ENCODE assay signal across 24 cellular contexts in genomic region chr7:159119026-159119741, GRCh38. TPM values are rescaled to one million over a fixed set of nuclear protein-coding genes. Genes with fewer than 3 reads are reported as not detected.
A peak's percentile ranks its signal among the peaks of the same experiment; 100 is the strongest.
DNase-seq lines count a peak whose midpoint lies in the region; ATAC-seq and TF ChIP-seq lines count a peak whose summit lies in the region.
"Had no signal": no experiment of that assay in that cellular context is flagged by ENCODE, and none has a peak within 500 bp of the region (broad histone marks: within the 10 kb centered on the region; RNA-seq: fewer than 3 reads in every experiment).

No MANE protein-coding gene starts in this region.

- H3K4me3 ChIP-seq in aorta (ENCODE audit: low read length in 2 of 2) = no peak overlapping the region
- H3K4me3 ChIP-seq: BLaER1, GM12878, K562 had no signal

- H3K9me3 ChIP-seq in aorta (ENCODE audit: control insufficient read depth, low read length) = no peaks in the 10 kb centered on the region
- H3K9me3 ChIP-seq: BLaER1 had no signal

- peaks cover 0 to 4% of the 10 kb centered on the region in 2 donors for H3K36me3 ChIP-seq in aorta (ENCODE audit: control insufficient read depth in 1 of 2, insufficient read depth in 2 of 2, low read length in 1 of 2)
- H3K36me3 ChIP-seq: BLaER1 had no signal

- H3K9me3 Mint-ChIP-seq in natural killer cell treated with Interleukin-12 subunit alpha and Interleukin-12 subunit beta and Interleukin-15 and Interleukin-18, amount 100 ng/mL, for 72 hours = no peaks in the 10 kb centered on the region
- H3K9me3 Mint-ChIP-seq in natural killer cell = no peaks in the 10 kb centered on the region
- H3K9me3 Mint-ChIP-seq: CD4-positive, alpha-beta T cell had no signal

- intact Hi-C loops in natural killer cell (cut with micrococcal nuclease) = no loop called here
- intact Hi-C loops in aorta (cut with DNase I) = no loop called here

- H3K4me1 ChIP-seq in aorta (ENCODE audit: control insufficient read depth in 1 of 2, insufficient read depth in 2 of 2, low read length in 2 of 2) = no peaks in the 10 kb centered on the region

- H3K27me3 Mint-ChIP-seq in natural killer cell treated with Interleukin-12 subunit alpha and Interleukin-12 subunit beta and Interleukin-15 and Interleukin-18, amount 100 ng/mL, for 72 hours = peaks cover 4 to 14% of the 10 kb centered on the region in 2 donors
- H3K27me3 Mint-ChIP-seq in natural killer cell (ENCODE audit: low read depth in 2 of 2) = peaks cover 0 to 20% of the 10 kb centered on the region in 2 donors

- no peak overlapping the region for H3K27ac Mint-ChIP-seq in natural killer cell treated with Interleukin-12 subunit alpha and Interleukin-12 subunit beta and Interleukin-15 and Interleukin-18, amount 100 ng/mL, for 72 hours
- H3K27ac Mint-ChIP-seq in natural killer cell = no peak overlapping the region
- H3K27ac Mint-ChIP-seq: CD4-positive, alpha-beta T cell had no signal

- ATAC-seq in natural killer cell treated with Interleukin-12 subunit alpha and Interleukin-12 subunit beta and Interleukin-15 and Interleukin-18, amount 100 ng/mL, for 72 hours = no peak
- ATAC-seq in natural killer cell (no peak), aorta (ENCODE audit: low FRiP score) (peak; percentile 19), GM18502 (IDR thresholded peaks at IDR 0.05; ENCODE audit: poor library complexity, unreplicated experiment) (no peak)
- ATAC-seq: GM12878 had no signal

- no peaks in the 10 kb centered on the region for H3K27me3 ChIP-seq in aorta (ENCODE audit: control insufficient read depth in 1 of 2, insufficient read depth in 2 of 2, low read length in 1 of 2)

- peak; percentile 3 for DNase-seq in activated CD4-positive, CD25-positive, alpha-beta regulatory T cell treated with anti-CD3 and anti-CD28 coated beads, Interleukin-2, amount 50 U/mL, for 72 hours
- DNase-seq in activated CD4-positive, CD25-positive, alpha-beta regulatory T cell (lab: John Stamatoyannopoulos, UW) = no peak
- DNase-seq in natural killer cell treated with Interleukin-12 subunit alpha and Interleukin-12 subunit beta and Interleukin-15 and Interleukin-18, amount 100 ng/mL, for 72 hours (ENCODE audit: low spot score) = peak; percentile 34
- DNase-seq in natural killer cell (no peak), mesenteric fat pad (ENCODE audit: low spot score) (peak; percentile 85), aorta (peak in 1 of 2 donors; percentile 66), NCI-H2081 treated with DMSO at 0.1 percent for 48 hours (lab: John Stamatoyannopoulos, UW) (no peak)
- DNase-seq: ACHN, COR-L47, DMS 273 treated with DMSO at 0.1 percent for 48 hours, DMS79 treated with DMSO at 0.1 percent for 48 hours, NCI-H1092 treated with DMSO at 0.1 percent for 48 hours, NCI-H1436 treated with DMSO at 0.1 percent for 48 hours, NCI-H1930, NCI-H345, NCI-H524, NCI-H774 had no signal

- H3K4me3 Mint-ChIP-seq in natural killer cell treated with Interleukin-12 subunit alpha and Interleukin-12 subunit beta and Interleukin-15 and Interleukin-18, amount 100 ng/mL, for 72 hours = no peak overlapping the region
- H3K4me3 Mint-ChIP-seq in natural killer cell = no peak overlapping the region

- no peaks in the 10 kb centered on the region for H3K4me1 Mint-ChIP-seq in natural killer cell treated with Interleukin-12 subunit alpha and Interleukin-12 subunit beta and Interleukin-15 and Interleukin-18, amount 100 ng/mL, for 72 hours (ENCODE audit: low read depth in 2 of 2)
- no peaks in the 10 kb centered on the region for H3K4me1 Mint-ChIP-seq in natural killer cell

- H3K36me3 Mint-ChIP-seq in natural killer cell treated with Interleukin-12 subunit alpha and Interleukin-12 subunit beta and Interleukin-15 and Interleukin-18, amount 100 ng/mL, for 72 hours = no peaks in the 10 kb centered on the region
- no peaks in the 10 kb centered on the region for H3K36me3 Mint-ChIP-seq in natural killer cell

- WGBS in aorta, 2 donors = 93 to 96% methylated on average over 19 of the region's 19 CpGs

- no peak overlapping the region for H3K27ac ChIP-seq in aorta (ENCODE audit: low read depth in 1 of 2, low read length in 2 of 2)
- H3K27ac ChIP-seq: 22Rv1, BLaER1 had no signal

- no peak for TF ChIP-seq CTCF in natural killer cell (IDR thresholded peaks at IDR 0.05)

RNA-seq across cellular contexts. Expression of gene VIPR2, which starts 25.5 kb away (rescaled TPM):
- under 1 TPM; 0.36 to 0.45 TPM for total RNA-seq in natural killer cell treated with Interleukin-12 subunit alpha and Interleukin-12 subunit beta and Interleukin-15 and Interleukin-18, amount 100 ng/mL, for 72 hours
- total RNA-seq in natural killer cell (1 to 10 TPM; 2.2 to 4.9 (median 4.7) TPM), mesenteric fat pad (4.6 TPM), aorta (10 to 100 TPM; 10.4 to 12.6 TPM)
- polyA plus RNA-seq in aorta = 10 to 100 TPM in 1 of 2 donors, 1 to 10 TPM in 1; 3.3 to 14.1 TPM
- total RNA-seq: GM12878, SK-MEL-5 had no signal
- polyA plus RNA-seq: GM12878, K562 had no signal

Comparison
In these comparisons a context has a peak if more than half of its experiments do, and no peak if none do; other contexts are left out.
1. DNase-seq: peak in activated CD4-positive, CD25-positive, alpha-beta regulatory T cell treated with anti-CD3 and anti-CD28 coated beads, Interleukin-2, amount 50 U/mL, for 72 hours (single experiment), natural killer cell treated with Interleukin-12 subunit alpha and Interleukin-12 subunit beta and Interleukin-15 and Interleukin-18, amount 100 ng/mL, for 72 hours (single experiment) and mesenteric fat pad (single experiment); none in activated CD4-positive, CD25-positive, alpha-beta regulatory T cell (0 of 4), natural killer cell (single experiment) and NCI-H2081 treated with DMSO at 0.1 percent for 48 hours (single experiment).